In genomic region chr7:519429-519973, GRCh38 we compare ENCODE assay signal across 8 cellular contexts. TPM values are rescaled to one million over a fixed set of nuclear protein-coding genes. Genes with fewer than 3 reads are reported as not detected.
DNase-seq lines count a peak whose midpoint lies in the region; FAIRE-seq and TF ChIP-seq lines count a peak whose summit lies in the region.

TSS of gene PDGFA (minus strand) at chr7:519846. CDS start at chr7:519001, 845 bp downstream.

- H3K9ac ChIP-seq in OCI-LY3 (ENCODE audit: low read length) (peak within 1 kb of the TSS; percentile 35; the same call in 1 of the 2 replicates), keratinocyte (ENCODE audit: control insufficient read depth, extremely low read depth, insufficient read depth, low read length) (peak within 1 kb of the TSS; percentile 79), smooth muscle cell (ENCODE audit: low read depth) (peak within 1 kb of the TSS; percentile 89)

- H3K9me1 ChIP-seq in keratinocyte (ENCODE audit: control insufficient read depth, extremely low read depth, insufficient read depth, low read length): no peaks in the 10 kb centered on the region

- dilution Hi-C loops in keratinocyte (cut with MboI; ENCODE audit: extremely low pct_ligation_motif_present, low sequenced_read_pairs): no loop called here

- TF ChIP-seq CTCF in OCI-LY3 (IDR thresholded peaks at IDR 0.05; ENCODE audit: low read depth, low read length) (no peak), cardiac fibroblast (IDR thresholded peaks at IDR 0.05; ENCODE audit: low read depth, low read length) (no peak), keratinocyte (optimal IDR thresholded peaks at IDR 0.05 in 1 of 3, IDR thresholded peaks at IDR 0.05 in 1 of 3, conservative IDR thresholded peaks at IDR 0.05 in 1 of 3; ENCODE audit: extremely low read depth in 1 of 3, insufficient read depth in 2 of 3, low read length in 3 of 3) (no peak), smooth muscle cell (IDR thresholded peaks at IDR 0.05; ENCODE audit: borderline replicate concordance, insufficient read depth, poor library complexity, severe bottlenecking) (no peak)

- H2AFZ ChIP-seq in OCI-LY3 (ENCODE audit: low read depth, low read length) (no peak within 1 kb of the TSS), keratinocyte (ENCODE audit: control insufficient read depth, low read length) (no peak within 1 kb of the TSS), smooth muscle cell (ENCODE audit: low read depth) (no peak within 1 kb of the TSS)

- no peaks in the 10 kb centered on the region for H3K79me2 ChIP-seq in OCI-LY3 (ENCODE audit: low read length)
- H3K79me2 ChIP-seq in keratinocyte (ENCODE audit: control insufficient read depth, insufficient read depth, low read length): peaks cover 40% of the 10 kb centered on the region
- H3K79me2 ChIP-seq in smooth muscle cell (ENCODE audit: low read depth): peaks cover 50% of the 10 kb centered on the region

- H3K9me3 ChIP-seq in OCI-LY3 (ENCODE audit: insufficient read depth, low read length): no peaks in the 10 kb centered on the region
- no peaks in the 10 kb centered on the region for H3K9me3 ChIP-seq in keratinocyte (ENCODE audit: control insufficient read depth, low read depth, low read length)
- no peaks in the 10 kb centered on the region for H3K9me3 ChIP-seq in smooth muscle cell (replicated peaks; ENCODE audit: low read depth)

- H3K36me3 ChIP-seq in OCI-LY3 (replicated peaks; ENCODE audit: low read depth, low read length): no peaks in the 10 kb centered on the region
- H3K36me3 ChIP-seq in keratinocyte (ENCODE audit: control insufficient read depth in 2 of 2, extremely low read depth in 1 of 2, insufficient read depth in 2 of 2, low read length in 2 of 2): no peaks in the 10 kb centered on the region
- H3K36me3 ChIP-seq in smooth muscle cell (ENCODE audit: low read depth): no peaks in the 10 kb centered on the region

- H3K4me3 ChIP-seq in OCI-LY3 (ENCODE audit: low read length) (peak within 1 kb of the TSS; percentile 80), cardiac fibroblast (replicated peaks in 1 of 2; ENCODE audit: low read depth in 2 of 2, low read length in 2 of 2) (peak within 1 kb of the TSS; percentile 67 to 77), keratinocyte (ENCODE audit: control insufficient read depth in 2 of 3, extremely low read depth in 1 of 3, insufficient read depth in 2 of 3, low read depth in 1 of 3, low read length in 3 of 3) (peak within 1 kb of the TSS; percentile 49 to 91 (median 77)), smooth muscle cell (peak within 1 kb of the TSS; percentile 97)

- no peak within 1 kb of the TSS for H3K27ac ChIP-seq in OCI-LY3 (ENCODE audit: low read length)
- peak within 1 kb of the TSS; percentile 49 for H3K27ac ChIP-seq in keratinocyte (ENCODE audit: control insufficient read depth, insufficient read depth, low read length)
- peak within 1 kb of the TSS; percentile 81 for H3K27ac ChIP-seq in smooth muscle cell (ENCODE audit: low read depth)

- H3K4me2 ChIP-seq in OCI-LY3 (ENCODE audit: low read length) (peak within 1 kb of the TSS; percentile 68), keratinocyte (ENCODE audit: control insufficient read depth, extremely low read depth, insufficient read depth, low read depth, low read length) (peak within 1 kb of the TSS; percentile 62), smooth muscle cell (peak within 1 kb of the TSS; percentile 96)

- no peak for FAIRE-seq in keratinocyte (lab: Jason Lieb, UNC)

- WGBS in smooth muscle cell (ENCODE audit: low lambda C conversion rate): under 1% methylated on average over 58 of the region's 93 CpGs

- peak; percentile 69 for DNase-seq in activated effector memory CD4-positive, alpha-beta T cell treated with anti-CD3 and anti-CD28 coated beads, Interleukin-2, amount 50 U/mL, for 16 hours
- no peak for DNase-seq in activated effector memory CD4-positive, alpha-beta T cell treated with Interleukin-2 at 50 U/mL for 16 hours
- peak; percentile 46 to 66 for DNase-seq in cardiac fibroblast (ENCODE audit: low read depth in 2 of 2)
- no peak for DNase-seq in keratinocyte (ENCODE audit: low read depth, low spot score)
- no peak for DNase-seq in smooth muscle cell (lab: John Stamatoyannopoulos, UW; ENCODE audit: unreplicated experiment)
- no peak for DNase-seq in stimulated activated CD8-positive, alpha-beta memory T cell treated with anti-CD3 and anti-CD28 coated beads, Interleukin-4, amount 100 ng/mL, for 48 hours
- DNase-seq in activated CD8-positive, alpha-beta memory T cell treated with anti-CD3 and anti-CD28 coated beads, Interleukin-2, amount 50 U/mL, for 4 hours: no peak

- no peaks in the 10 kb centered on the region for H3K27me3 ChIP-seq in OCI-LY3 (ENCODE audit: low read depth, low read length)
- H3K27me3 ChIP-seq in keratinocyte (ENCODE audit: control insufficient read depth, extremely low read depth, insufficient read depth, low read length): peaks cover 30% of the 10 kb centered on the region
- H3K27me3 ChIP-seq in smooth muscle cell (ENCODE audit: low read depth): no peaks in the 10 kb centered on the region

- H3F3A ChIP-seq in smooth muscle cell (ENCODE audit: low read depth): peaks cover 9% of the 10 kb centered on the region

- no peaks in the 10 kb centered on the region for H4K20me1 ChIP-seq in OCI-LY3 (ENCODE audit: insufficient read depth, low read length)
- H4K20me1 ChIP-seq in keratinocyte (ENCODE audit: control insufficient read depth, extremely low read depth, insufficient read depth, low read length): peaks cover 4% of the 10 kb centered on the region
- peaks cover 41% of the 10 kb centered on the region for H4K20me1 ChIP-seq in smooth muscle cell (ENCODE audit: low read depth)

- H3K4me1 ChIP-seq in OCI-LY3 (ENCODE audit: low read length) (no peaks in the 10 kb centered on the region), keratinocyte (ENCODE audit: control insufficient read depth, extremely low read depth, insufficient read depth, low read length) (peaks cover 32% of the 10 kb centered on the region), smooth muscle cell (ENCODE audit: low read depth) (peaks cover 38% of the 10 kb centered on the region)

RNA-seq across cellular contexts. Expression of gene PDGFA, which starts in this region (rescaled TPM):
- 12.4 to 22.6 TPM (median 14.8 TPM) in 3 replicates for polyA plus RNA-seq in keratinocyte
- 10.9 TPM for polyA plus RNA-seq in keratinocyte (2011; ENCODE audit: low read depth)
- 9.2 and 13.0 TPM in 2 replicates for polyA plus RNA-seq in keratinocyte (2011; cell fraction: cytosol; rRNA removed)
- polyA plus RNA-seq in keratinocyte (2011; cell fraction: nucleus; rRNA removed): 23.9 and 25.3 TPM in 2 replicates
- polyA plus RNA-seq in keratinocyte (2012; ENCODE audit: low replicate concordance): 13.5 and 21.9 TPM in 2 replicates
- polyA minus RNA-seq in keratinocyte: 36.1 to 45.4 TPM (median 43.7 TPM) in 3 replicates
- 110 TPM for polyA minus RNA-seq in keratinocyte (2011; cell fraction: cytosol; rRNA and poly(A)+ RNA removed)
- 26.0 and 30.8 TPM in 2 replicates for polyA minus RNA-seq in keratinocyte (2011; cell fraction: nucleus; rRNA and poly(A)+ RNA removed)
- total RNA-seq in smooth muscle cell: 68.1 and 97.2 TPM in 2 replicates
- 32.0 and 33.7 TPM in 2 replicates for polyA plus RNA-seq in smooth muscle cell

Comparison
In these comparisons a context has a peak if more than half of its experiments do, and no peak if none do; other contexts are left out.
1. DNase-seq: peak in activated effector memory CD4-positive, alpha-beta T cell treated with anti-CD3 and anti-CD28 coated beads, Interleukin-2, amount 50 U/mL, for 16 hours (single experiment) and cardiac fibroblast (2 of 2); none in activated effector memory CD4-positive, alpha-beta T cell treated with Interleukin-2 at 50 U/mL for 16 hours (single experiment), keratinocyte (single experiment), smooth muscle cell (single experiment), stimulated activated CD8-positive, alpha-beta memory T cell treated with anti-CD3 and anti-CD28 coated beads, Interleukin-4, amount 100 ng/mL, for 48 hours (single experiment) and activated CD8-positive, alpha-beta memory T cell treated with anti-CD3 and anti-CD28 coated beads, Interleukin-2, amount 50 U/mL, for 4 hours (single experiment).
2. H3K9ac ChIP-seq: peak in every context shown above with its lines; median percentile 89 in smooth muscle cell; 79 in keratinocyte; 35 in OCI-LY3.
3. Peak in every context shown above with its lines, with median percentiles within 50 percentile points of each other: H3K4me2 ChIP-seq and H3K4me3 ChIP-seq.